In genomic region chr22:30542811-30543188, GRCh38 we compare ENCODE assay signal across 16 cellular contexts. TPM values are rescaled to one million over a fixed set of nuclear protein-coding genes. Genes with fewer than 3 reads are reported as not detected.
DNase-seq lines count a peak whose midpoint lies in the region; ATAC-seq, FAIRE-seq and TF ChIP-seq lines count a peak whose summit lies in the region.
"Had no signal": no experiment of that assay in that cellular context is flagged by ENCODE, and none has a peak within 500 bp of the region (broad histone marks: within the 10 kb centered on the region; RNA-seq: fewer than 3 reads in every experiment).

No MANE protein-coding gene starts in this region.

- H3K9me3 Mint-ChIP-seq in activated T-helper 17 cell treated with anti-CD3 and anti-CD28 coated beads, Interleukin-2, amount 50 U/mL, for 72 hours, result no peaks in the 10 kb centered on the region
- H3K9me3 Mint-ChIP-seq in nephron progenitor cell, result peaks cover 6% of the 10 kb centered on the region
- H3K9me3 Mint-ChIP-seq: activated naive CD8-positive, alpha-beta T cell treated with anti-CD3 and anti-CD28 coated beads, Interleukin-2, amount 10 ng/mL, durations not matched to agents 7 days and 5 days had no signal

- peaks cover 15 to 17% of the 10 kb centered on the region in 2 experiments for H3K27me3 ChIP-seq in endothelial cell of umbilical vein (ENCODE audit: control insufficient read depth in 2 of 2, insufficient read depth in 2 of 2, low read length in 2 of 2)
- H3K27me3 ChIP-seq in tibial artery, result peaks cover 0 to 58% of the 10 kb centered on the region in 2 donors
- H3K27me3 ChIP-seq: BLaER1 treated with 17β-estradiol and CSF1 and Interleukin-3, amounts not matched to agents 10 nM and 100 nM had no signal

- H3K36me3 Mint-ChIP-seq in activated T-helper 17 cell treated with anti-CD3 and anti-CD28 coated beads, Interleukin-2, amount 50 U/mL, for 72 hours (ENCODE audit: low read depth), result no peaks in the 10 kb centered on the region
- H3K36me3 Mint-ChIP-seq in nephron progenitor cell (ENCODE audit: low read depth), result no peaks in the 10 kb centered on the region
- H3K36me3 Mint-ChIP-seq: activated naive CD8-positive, alpha-beta T cell treated with anti-CD3 and anti-CD28 coated beads, Interleukin-2, amount 10 ng/mL, durations not matched to agents 7 days and 5 days had no signal

- H3K27ac ChIP-seq in endothelial cell of umbilical vein (ENCODE audit: insufficient read depth, low read depth, low read length) (no peak overlapping the region), tibial artery (no peak overlapping the region)
- H3K27ac ChIP-seq: BLaER1 treated with 17β-estradiol and CSF1 and Interleukin-3, amounts not matched to agents 10 nM and 100 nM; heart left ventricle had no signal

- CTCF ChIA-PET in endothelial cell of umbilical vein (lab: Charles Lee), result interaction anchor here (1.0 kb wide), 1 partner anchor 58 kb away, joined by 3 read pairs; no protein-coding TSS in a partner anchor

- DNase-seq in endothelial cell of umbilical vein (ENCODE audit: low read depth, low spot score) (no peak), nephron progenitor cell (no peak), tibial artery (no peak), HT-29 (ENCODE audit: low spot score) (no peak), H54 (ENCODE audit: insufficient read length, low spot score) (no peak)
- DNase-seq: activated CD4-positive, CD25-positive, alpha-beta regulatory T cell treated with anti-CD3 and anti-CD28 coated beads, Interleukin-2, amount 50 U/mL, for 72 hours; activated naive CD8-positive, alpha-beta T cell treated with anti-CD3 and anti-CD28 coated beads, Interleukin-2, amount 10 ng/mL, durations not matched to agents 7 days and 5 days; NCI-H2081 treated with DMSO at 0.1 percent for 48 hours; RPMI8226; stimulated activated CD4-positive, alpha-beta T cell treated with anti-CD3 and anti-CD28 coated beads, Interleukin-12 subunit alpha, Interleukin-12 subunit beta, amount 100 ng/mL, for 4 hours had no signal

- no peaks in the 10 kb centered on the region for H3K4me1 ChIP-seq in endothelial cell of umbilical vein (ENCODE audit: control insufficient read depth, extremely low read depth, insufficient read depth, low read length)
- H3K4me1 ChIP-seq in tibial artery, result peaks cover 0 to 12% (median 9%) of the 10 kb centered on the region in 4 donors
- H3K4me1 ChIP-seq: left lung had no signal

- FAIRE-seq in endothelial cell of umbilical vein (lab: Jason Lieb, UNC) (no peak), H54 (lab: Jason Lieb, UNC) (no peak)

- no peak overlapping the region for H3K27ac Mint-ChIP-seq in activated T-helper 17 cell treated with anti-CD3 and anti-CD28 coated beads, Interleukin-2, amount 50 U/mL, for 72 hours
- no peak overlapping the region for H3K27ac Mint-ChIP-seq in nephron progenitor cell
- H3K27ac Mint-ChIP-seq: activated naive CD8-positive, alpha-beta T cell treated with anti-CD3 and anti-CD28 coated beads, Interleukin-2, amount 10 ng/mL, durations not matched to agents 7 days and 5 days had no signal

- H2AFZ ChIP-seq in endothelial cell of umbilical vein (ENCODE audit: low read depth, low read length), result no peak overlapping the region

- H3K4me3 ChIP-seq in endothelial cell of umbilical vein (replicated peaks in 1 of 3; ENCODE audit: insufficient read depth in 1 of 3, low read depth in 1 of 3, low read length in 3 of 3) (no peak overlapping the region), tibial artery (peak overlapping the region; percentile 32 to 48)
- H3K4me3 ChIP-seq: BLaER1 treated with 17β-estradiol and CSF1 and Interleukin-3, amounts not matched to agents 10 nM and 100 nM had no signal

- TF ChIP-seq CTCF in endothelial cell of umbilical vein (IDR thresholded peaks at IDR 0.05; ENCODE audit: extremely low read depth in 1 of 2, insufficient read depth in 1 of 2, low read depth in 1 of 2, low read length in 2 of 2) (no peak), nephron progenitor cell (IDR thresholded peaks at IDR 0.05) (no peak), tibial artery (IDR thresholded peaks at IDR 0.05) (no peak)

- H3K9me1 ChIP-seq in endothelial cell of umbilical vein (replicated peaks; ENCODE audit: control insufficient read depth, extremely low read depth, insufficient read depth, low read length), result no peaks in the 10 kb centered on the region

- no peaks in the 10 kb centered on the region for H3K79me2 ChIP-seq in endothelial cell of umbilical vein (ENCODE audit: control insufficient read depth, insufficient read depth, low read length)

- POLR2A ChIA-PET in endothelial cell of umbilical vein (lab: Charles Lee), result no interaction called here

- peak overlapping the region; percentile 39 for H3K4me2 ChIP-seq in endothelial cell of umbilical vein (ENCODE audit: insufficient read depth, low read length)
- H3K4me2 ChIP-seq: BLaER1 treated with 17β-estradiol and CSF1 and Interleukin-3, amounts not matched to agents 10 nM and 100 nM had no signal

- H3K36me3 ChIP-seq in endothelial cell of umbilical vein (ENCODE audit: control insufficient read depth in 2 of 2, extremely low read depth in 1 of 2, insufficient read depth in 2 of 2, low read length in 2 of 2) (no peaks in the 10 kb centered on the region), tibial artery (no peaks in the 10 kb centered on the region)
- H3K36me3 ChIP-seq: BLaER1 treated with 17β-estradiol and CSF1 and Interleukin-3, amounts not matched to agents 10 nM and 100 nM; heart left ventricle; left lung had no signal

- intact Hi-C loops in endothelial cell of umbilical vein (cut with micrococcal nuclease) (no loop called here), tibial artery (cut with DNase I; ENCODE audit: low total_unique reads) (no loop called here)

- peaks cover 24% of the 10 kb centered on the region for H3K27me3 Mint-ChIP-seq in activated T-helper 17 cell treated with anti-CD3 and anti-CD28 coated beads, Interleukin-2, amount 50 U/mL, for 72 hours
- peaks cover 46% of the 10 kb centered on the region for H3K27me3 Mint-ChIP-seq in nephron progenitor cell (ENCODE audit: low read depth, poor library complexity)

- no peaks in the 10 kb centered on the region for H4K20me1 ChIP-seq in endothelial cell of umbilical vein (replicated peaks; ENCODE audit: control insufficient read depth, extremely low read depth, insufficient read depth, low read length)
- H4K20me1 ChIP-seq: BLaER1 treated with 17β-estradiol and CSF1 and Interleukin-3, amounts not matched to agents 10 nM and 100 nM had no signal

- H3K4me3 Mint-ChIP-seq in activated T-helper 17 cell treated with anti-CD3 and anti-CD28 coated beads, Interleukin-2, amount 50 U/mL, for 72 hours, result peak overlapping the region; percentile 28
- H3K4me3 Mint-ChIP-seq in nephron progenitor cell, result peak overlapping the region; percentile 83
- H3K4me3 Mint-ChIP-seq: activated naive CD8-positive, alpha-beta T cell treated with anti-CD3 and anti-CD28 coated beads, Interleukin-2, amount 10 ng/mL, durations not matched to agents 7 days and 5 days had no signal

- no peak for TF ChIP-seq POLR2A in endothelial cell of umbilical vein (IDR thresholded peaks at IDR 0.05; ENCODE audit: low read depth, low read length)
- no peak for TF ChIP-seq POLR2A in H54 (IDR thresholded peaks at IDR 0.05; ENCODE audit: low read depth, low read length)

- ATAC-seq in activated T-helper 17 cell treated with anti-CD3 and anti-CD28 coated beads, Interleukin-2, amount 50 U/mL, for 72 hours (replicated peaks), result no peak
- no peak for ATAC-seq in HG02973 (IDR thresholded peaks at IDR 0.05; ENCODE audit: unreplicated experiment)

- H3K9me3 ChIP-seq in endothelial cell of umbilical vein (replicated peaks; ENCODE audit: control insufficient read depth, insufficient read depth, low read length), result no peaks in the 10 kb centered on the region
- H3K9me3 ChIP-seq in tibial artery, result no peaks in the 10 kb centered on the region
- H3K9me3 ChIP-seq: BLaER1 treated with 17β-estradiol and CSF1 and Interleukin-3, amounts not matched to agents 10 nM and 100 nM; heart left ventricle; left lung had no signal

- BruUV-seq in endothelial cell of umbilical vein (replicated peaks; lab: Mats Ljungman, UMichigan), result no TSS peak

- dilution Hi-C loops in endothelial cell of umbilical vein (cut with MboI; ENCODE audit: extremely low pct_ligation_motif_present, low sequenced_read_pairs), result no loop called here

- H3K4me1 Mint-ChIP-seq in activated T-helper 17 cell treated with anti-CD3 and anti-CD28 coated beads, Interleukin-2, amount 50 U/mL, for 72 hours, result no peaks in the 10 kb centered on the region
- peaks cover 43% of the 10 kb centered on the region for H3K4me1 Mint-ChIP-seq in nephron progenitor cell

- no peak overlapping the region for H3K9ac ChIP-seq in endothelial cell of umbilical vein (replicated peaks; ENCODE audit: extremely low read depth, insufficient read depth, low read length)
- H3K9ac ChIP-seq: BLaER1 treated with 17β-estradiol and CSF1 and Interleukin-3, amounts not matched to agents 10 nM and 100 nM had no signal

RNA-seq across cellular contexts. Expression of gene SEC14L6, which starts 3.7 kb away (rescaled TPM):
- total RNA-seq in activated T-helper 17 cell treated with anti-CD3 and anti-CD28 coated beads, Interleukin-2, amount 50 U/mL, for 72 hours, result not detected
- 0.15 TPM in 1 of 2 replicates, not detected in the other for total RNA-seq in endothelial cell of umbilical vein
- polyA plus RNA-seq in endothelial cell of umbilical vein, result 0.04 and 0.11 TPM in 2 replicates
- polyA plus RNA-seq in endothelial cell of umbilical vein (2011; cell fraction: cytosol; rRNA removed), result 0.01 and 0.06 TPM in 2 replicates
- 0.07 and 0.22 TPM in 2 replicates for polyA plus RNA-seq in endothelial cell of umbilical vein (2011; cell fraction: nucleus; rRNA removed)
- 0.10 and 0.11 TPM in 2 replicates for polyA plus RNA-seq in endothelial cell of umbilical vein (2012)
- 1.9 TPM in 1 of 2 replicates, not detected in the other for polyA minus RNA-seq in endothelial cell of umbilical vein
- not detected for polyA minus RNA-seq in endothelial cell of umbilical vein (2011; cell fraction: cytosol; rRNA and poly(A)+ RNA removed)
- not detected in 2 replicates for polyA minus RNA-seq in endothelial cell of umbilical vein (2011; cell fraction: nucleus; rRNA and poly(A)+ RNA removed)
- not detected in 2 replicates for total RNA-seq in HT-29 (2014; rRNA removed; shearing (Covaris generic))
- total RNA-seq: T-helper 1 cell treated with Interleukin-12 subunit alpha and Interleukin-12 subunit beta and Interleukin-4 antibody, amounts not matched to agents 30 ng/mL and 1 ng/mL, for 36 hours had no signal

RNA-seq across cellular contexts. Expression of gene GAL3ST1, which starts 31.7 kb away (rescaled TPM):
- 1 to 10 TPM in 1 of 2 donors, not detected in 1; 1.3 TPM for total RNA-seq in activated T-helper 17 cell treated with anti-CD3 and anti-CD28 coated beads, Interleukin-2, amount 50 U/mL, for 72 hours
- total RNA-seq in endothelial cell of umbilical vein, result not detected in 2 replicates
- 0.06 TPM in 1 of 2 replicates, not detected in the other for polyA plus RNA-seq in endothelial cell of umbilical vein
- polyA plus RNA-seq in endothelial cell of umbilical vein (2011; cell fraction: cytosol; rRNA removed), result not detected in 2 replicates
- polyA plus RNA-seq in endothelial cell of umbilical vein (2011; cell fraction: nucleus; rRNA removed), result not detected in 2 replicates
- not detected in 2 replicates for polyA plus RNA-seq in endothelial cell of umbilical vein (2012)
- polyA minus RNA-seq in endothelial cell of umbilical vein, result not detected in 2 replicates
- polyA minus RNA-seq in endothelial cell of umbilical vein (2011; cell fraction: cytosol; rRNA and poly(A)+ RNA removed), result not detected
- polyA minus RNA-seq in endothelial cell of umbilical vein (2011; cell fraction: nucleus; rRNA and poly(A)+ RNA removed), result not detected in 2 replicates
- total RNA-seq in HT-29 (2014; rRNA removed; shearing (Covaris generic)), result 7.8 and 8.1 TPM in 2 replicates
- total RNA-seq: T-helper 1 cell treated with Interleukin-12 subunit alpha and Interleukin-12 subunit beta and Interleukin-4 antibody, amounts not matched to agents 30 ng/mL and 1 ng/mL, for 36 hours had no signal

RNA-seq across cellular contexts. Expression of gene SEC14L4, which starts 37.3 kb away (rescaled TPM):
- total RNA-seq in activated T-helper 17 cell treated with anti-CD3 and anti-CD28 coated beads, Interleukin-2, amount 50 U/mL, for 72 hours, result not detected
- not detected in 2 replicates for total RNA-seq in endothelial cell of umbilical vein
- polyA plus RNA-seq in endothelial cell of umbilical vein, result not detected in 2 replicates
- not detected in 2 replicates for polyA plus RNA-seq in endothelial cell of umbilical vein (2011; cell fraction: cytosol; rRNA removed)
- not detected in 2 replicates for polyA plus RNA-seq in endothelial cell of umbilical vein (2011; cell fraction: nucleus; rRNA removed)
- not detected in 2 replicates for polyA plus RNA-seq in endothelial cell of umbilical vein (2012)
- polyA minus RNA-seq in endothelial cell of umbilical vein, result not detected in 2 replicates
- 2.3 TPM for polyA minus RNA-seq in endothelial cell of umbilical vein (2011; cell fraction: cytosol; rRNA and poly(A)+ RNA removed)
- polyA minus RNA-seq in endothelial cell of umbilical vein (2011; cell fraction: nucleus; rRNA and poly(A)+ RNA removed), result not detected in 2 replicates
- 0.23 and 0.46 TPM in 2 replicates for total RNA-seq in HT-29 (2014; rRNA removed; shearing (Covaris generic))
- total RNA-seq: activated naive CD8-positive, alpha-beta T cell treated with anti-CD3 and anti-CD28 coated beads, Interleukin-2, amount 10 ng/mL, durations not matched to agents 7 days and 5 days; T-helper 1 cell treated with Interleukin-12 subunit alpha and Interleukin-12 subunit beta and Interleukin-4 antibody, amounts not matched to agents 30 ng/mL and 1 ng/mL, for 36 hours had no signal
- polyA plus RNA-seq: heart left ventricle had no signal

RNA-seq across cellular contexts. Expression of gene PES1, which starts 48.9 kb away (rescaled TPM):
- 100 to 1,000 TPM in 1 of 2 donors, 10 to 100 TPM in 1; 63.6 to 124 TPM for total RNA-seq in activated T-helper 17 cell treated with anti-CD3 and anti-CD28 coated beads, Interleukin-2, amount 50 U/mL, for 72 hours
- 106 and 110 TPM in 2 replicates for total RNA-seq in endothelial cell of umbilical vein
- 135 and 154 TPM in 2 replicates for polyA plus RNA-seq in endothelial cell of umbilical vein
- polyA plus RNA-seq in endothelial cell of umbilical vein (2011; cell fraction: cytosol; rRNA removed), result 82.6 and 104 TPM in 2 replicates
- polyA plus RNA-seq in endothelial cell of umbilical vein (2011; cell fraction: nucleus; rRNA removed), result 102 and 108 TPM in 2 replicates
- 58.8 and 78.0 TPM in 2 replicates for polyA plus RNA-seq in endothelial cell of umbilical vein (2012)
- 78.9 and 111 TPM in 2 replicates for polyA minus RNA-seq in endothelial cell of umbilical vein
- polyA minus RNA-seq in endothelial cell of umbilical vein (2011; cell fraction: cytosol; rRNA and poly(A)+ RNA removed), result 51.4 TPM
- 53.8 and 54.5 TPM in 2 replicates for polyA minus RNA-seq in endothelial cell of umbilical vein (2011; cell fraction: nucleus; rRNA and poly(A)+ RNA removed)
- total RNA-seq in HT-29 (2014; rRNA removed; shearing (Covaris generic)), result 73.9 and 74.0 TPM in 2 replicates

Comparison
In these comparisons a context has a peak if more than half of its experiments do, and no peak if none do; other contexts are left out.
1. H3K4me3 ChIP-seq: peak in tibial artery (2 of 2); none in endothelial cell of umbilical vein (0 of 3).